In the genomic region with DNA sequence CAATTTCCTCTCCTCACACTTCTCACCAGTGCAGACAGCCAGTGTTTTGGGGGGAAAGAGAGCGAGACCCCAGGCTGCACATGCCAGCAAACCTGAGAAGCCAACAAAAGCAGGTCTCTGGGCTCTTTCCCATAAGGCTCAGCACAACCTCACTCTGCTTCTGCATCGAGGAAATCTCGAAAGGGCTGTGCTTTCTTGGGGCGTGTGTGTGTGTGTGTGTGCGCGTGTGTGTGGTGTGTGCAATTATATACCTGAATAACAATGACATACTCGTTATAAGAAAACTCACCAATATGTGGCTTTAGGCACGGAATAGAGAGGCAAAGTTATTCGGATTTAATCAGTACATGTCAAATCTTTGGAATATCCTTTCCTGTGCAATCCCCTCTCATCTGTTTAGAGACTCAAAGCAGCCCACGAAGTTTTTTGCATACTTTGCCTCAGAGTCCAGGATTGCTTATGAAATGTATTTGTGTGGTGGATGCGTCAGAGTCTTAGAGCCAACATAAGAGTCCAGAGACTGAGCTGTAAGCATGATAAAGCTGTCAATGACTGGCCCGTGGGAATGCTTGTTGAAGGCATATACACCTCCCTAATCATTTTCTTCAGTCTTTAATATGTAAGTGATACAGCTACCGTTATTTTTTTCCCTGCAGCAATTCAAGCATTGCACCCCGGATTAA, we compare ENCODE assay signal across 13 cellular contexts. TPM values are rescaled to one million over a fixed set of nuclear protein-coding genes. Genes with fewer than 3 reads are reported as not detected.
A peak's percentile ranks its signal among the peaks of the same experiment; 100 is the strongest.
DNase-seq lines count a peak whose midpoint lies in the region; ATAC-seq and TF ChIP-seq lines count a peak whose summit lies in the region.
"Had no signal": no experiment of that assay in that cellular context is flagged by ENCODE, and none has a peak within 500 bp of the region (broad histone marks: within the 10 kb centered on the region; RNA-seq: fewer than 3 reads in every experiment).

No MANE protein-coding gene starts in this region.

- 85 to 86% methylated on average over 14 of the region's 14 CpGs for WGBS in GM23248 (ENCODE audit: low coverage in 1 of 2, low lambda C conversion rate in 2 of 2, missing lambda C conversion rate in 2 of 2), 2 experiments
- WGBS in smooth muscle cell (ENCODE audit: low lambda C conversion rate): 60% methylated on average over 14 of the region's 14 CpGs
- WGBS in right cardiac atrium: 50% methylated on average over 14 of the region's 14 CpGs

- H3K4me2 ChIP-seq in GM23248 (ENCODE audit: unreplicated experiment): no peak overlapping the region
- H3K4me2 ChIP-seq in smooth muscle cell: peak overlapping the region; percentile 66

- H4K20me1 ChIP-seq in GM23248 (ENCODE audit: insufficient read depth): no peaks in the 10 kb centered on the region
- no peaks in the 10 kb centered on the region for H4K20me1 ChIP-seq in smooth muscle cell (ENCODE audit: low read depth)

- no peaks in the 10 kb centered on the region for H3K9me2 ChIP-seq in GM23248 (ENCODE audit: insufficient read depth)

- ATAC-seq in right cardiac atrium (no peak), HG03354 (IDR thresholded peaks at IDR 0.05; ENCODE audit: poor library complexity, severe bottlenecking, unreplicated experiment) (no peak)

- intact Hi-C loops in right cardiac atrium (cut with DNase I): no loop called here

- H3K4me3 ChIP-seq in GM23248 (no peak overlapping the region), astrocyte of the spinal cord (ENCODE audit: low read depth, low read length) (no peak overlapping the region), smooth muscle cell (no peak overlapping the region), right cardiac atrium (ENCODE audit: low read length) (no peak overlapping the region)

- no peak for TF ChIP-seq CTCF in astrocyte of the spinal cord (IDR thresholded peaks at IDR 0.05; ENCODE audit: low read depth, low read length)
- TF ChIP-seq CTCF in smooth muscle cell (IDR thresholded peaks at IDR 0.05; ENCODE audit: borderline replicate concordance, insufficient read depth, poor library complexity, severe bottlenecking): no peak

- no peak overlapping the region for H3K9ac ChIP-seq in GM23248
- peak overlapping the region; percentile 8 for H3K9ac ChIP-seq in smooth muscle cell (ENCODE audit: low read depth)

- H3K27me3 ChIP-seq in GM23248 (replicated peaks; ENCODE audit: insufficient read depth) (no peaks in the 10 kb centered on the region), smooth muscle cell (ENCODE audit: low read depth) (no peaks in the 10 kb centered on the region), right cardiac atrium (ENCODE audit: control insufficient read depth, insufficient read depth) (no peaks in the 10 kb centered on the region)

- peak; percentile 56 for DNase-seq in GM23248
- peak; percentile 66 for DNase-seq in astrocyte of the spinal cord (ENCODE audit: low read depth, low spot score)
- peak; percentile 36 for DNase-seq in hepatic stellate cell (ENCODE audit: low spot score)
- DNase-seq in smooth muscle cell (lab: John Stamatoyannopoulos, UW; ENCODE audit: unreplicated experiment): no peak
- no peak for DNase-seq in NCI-H1092 (lab: John Stamatoyannopoulos, UW)
- DNase-seq in COR-L47 (lab: John Stamatoyannopoulos, UW): no peak
- DNase-seq in right cardiac atrium: no peak
- DNase-seq: glutamatergic neuron, mesendoderm, NCI-H1048, substantia nigra had no signal

- H3K27ac ChIP-seq in GM23248 (no peak overlapping the region), smooth muscle cell (ENCODE audit: low read depth) (peak overlapping the region; percentile 83), right cardiac atrium (ENCODE audit: low read length) (no peak overlapping the region)

- peaks cover 23% of the 10 kb centered on the region for H3K4me1 ChIP-seq in GM23248 (ENCODE audit: insufficient read depth)
- peaks cover 5% of the 10 kb centered on the region for H3K4me1 ChIP-seq in smooth muscle cell (ENCODE audit: low read depth)
- H3K4me1 ChIP-seq in right cardiac atrium (ENCODE audit: control insufficient read depth, insufficient read depth, low read length): no peaks in the 10 kb centered on the region

- no peak overlapping the region for H2AFZ ChIP-seq in GM23248
- no peak overlapping the region for H2AFZ ChIP-seq in smooth muscle cell (ENCODE audit: low read depth)

- H3K36me3 ChIP-seq in GM23248 (ENCODE audit: low read depth) (no peaks in the 10 kb centered on the region), smooth muscle cell (ENCODE audit: low read depth) (no peaks in the 10 kb centered on the region)

- in situ Hi-C loops in GM23248 (cut with MboI) (no loop called here), astrocyte of the spinal cord (cut with HindIII; ENCODE audit: low sequenced_read_pairs) (no loop called here)

- H3F3A ChIP-seq in GM23248 (ENCODE audit: insufficient read depth): peaks cover 29% of the 10 kb centered on the region
- H3F3A ChIP-seq in smooth muscle cell (ENCODE audit: low read depth): peaks cover 3% of the 10 kb centered on the region

- no peaks in the 10 kb centered on the region for H3K9me3 ChIP-seq in GM23248 (ENCODE audit: low read depth)
- no peaks in the 10 kb centered on the region for H3K9me3 ChIP-seq in smooth muscle cell (replicated peaks; ENCODE audit: low read depth)
- no peaks in the 10 kb centered on the region for H3K9me3 ChIP-seq in right cardiac atrium (ENCODE audit: control insufficient read depth, low read length)

- no peaks in the 10 kb centered on the region for H3K79me2 ChIP-seq in GM23248 (ENCODE audit: insufficient read depth)
- no peaks in the 10 kb centered on the region for H3K79me2 ChIP-seq in smooth muscle cell (ENCODE audit: low read depth)

RNA-seq across cellular contexts. Expression of a gene that starts 2.2 kb away (rescaled TPM):
- 1.2 and 2.1 TPM in 2 replicates for total RNA-seq in GM23248 (2014; rRNA removed; shearing (Covaris generic))
- polyA plus RNA-seq in GM23248 (2016; fragmentation: Nextera tagmentation; extraction: Ambion mirVana) (2.1 and 2.3 TPM in 2 replicates), smooth muscle cell (4.2 and 12.9 TPM in 2 replicates), right cardiac atrium (0.18 TPM)
- total RNA-seq in smooth muscle cell (14.7 and 21.9 TPM in 2 replicates), right cardiac atrium (under 1 TPM; 0.31 to 0.97 (median 0.62) TPM)
- total RNA-seq: NCI-H460 had no signal

Comparison
In these comparisons a context has a peak if more than half of its experiments do, and no peak if none do; other contexts are left out.
1. DNase-seq: peak in GM23248 (single experiment), astrocyte of the spinal cord (single experiment) and hepatic stellate cell (single experiment); none in smooth muscle cell (single experiment), NCI-H1092 (single experiment), COR-L47 (single experiment) and right cardiac atrium (0 of 3).